In genomic region chr1:4176841-4177240, GRCh38 we compare ENCODE assay signal across 19 cellular contexts.
DNase-seq lines count a peak whose midpoint lies in the region; ATAC-seq and TF ChIP-seq lines count a peak whose summit lies in the region.
"Had no signal": no experiment of that assay in that cellular context is flagged by ENCODE, and none has a peak within 500 bp of the region (broad histone marks: within the 10 kb centered on the region; RNA-seq: fewer than 3 reads in every experiment).

No MANE protein-coding gene starts in this region.

- no peaks in the 10 kb centered on the region for H3K36me3 Mint-ChIP-seq in activated CD4-positive, alpha-beta memory T cell treated with anti-CD3 and anti-CD28 coated beads, Interleukin-2, amount 10 ng/mL, durations not matched to agents 7 days and 5 days (ENCODE audit: low read depth)
- no peaks in the 10 kb centered on the region for H3K36me3 Mint-ChIP-seq in activated CD4-positive, alpha-beta memory T cell treated with anti-CD3 and anti-CD28 coated beads for 36 hours
- H3K36me3 Mint-ChIP-seq: CD4-positive, alpha-beta memory T cell had no signal

- POLR2A ChIA-PET in activated CD4-positive, alpha-beta memory T cell treated with anti-CD3 and anti-CD28 coated beads, Interleukin-2, amount 10 ng/mL, durations not matched to agents 7 days and 5 days (lab: Charles Lee): no interaction called here
- POLR2A ChIA-PET in activated CD4-positive, alpha-beta memory T cell treated with anti-CD3 and anti-CD28 coated beads for 36 hours (lab: Charles Lee): no interaction called here

- H3K79me2 ChIP-seq in DOHH2 (ENCODE audit: control insufficient read depth, low read length): no peaks in the 10 kb centered on the region

- H3K27ac Mint-ChIP-seq in activated CD4-positive, alpha-beta memory T cell treated with anti-CD3 and anti-CD28 coated beads, Interleukin-2, amount 10 ng/mL, durations not matched to agents 7 days and 5 days: no peak overlapping the region
- no peak overlapping the region for H3K27ac Mint-ChIP-seq in activated CD4-positive, alpha-beta memory T cell treated with anti-CD3 and anti-CD28 coated beads for 36 hours
- H3K27ac Mint-ChIP-seq: CD4-positive, alpha-beta memory T cell had no signal

- H3K4me1 Mint-ChIP-seq in activated CD4-positive, alpha-beta memory T cell treated with anti-CD3 and anti-CD28 coated beads, Interleukin-2, amount 10 ng/mL, durations not matched to agents 7 days and 5 days: peaks cover 2% of the 10 kb centered on the region
- H3K4me1 Mint-ChIP-seq in activated CD4-positive, alpha-beta memory T cell treated with anti-CD3 and anti-CD28 coated beads for 36 hours (ENCODE audit: low read depth): no peaks in the 10 kb centered on the region

- TF ChIP-seq CTCF in DOHH2 (IDR thresholded peaks at IDR 0.05; ENCODE audit: low read depth, low read length, poor library complexity, severe bottlenecking) (no peak), stomach (IDR thresholded peaks at IDR 0.05) (no peak), body of pancreas (IDR thresholded peaks at IDR 0.05) (no peak)

- H3K4me1 ChIP-seq in DOHH2 (ENCODE audit: control insufficient read depth, low read length) (peaks cover 43% of the 10 kb centered on the region), stomach (no peaks in the 10 kb centered on the region), body of pancreas (no peaks in the 10 kb centered on the region)
- H3K4me1 ChIP-seq: Peyer's patch had no signal

- H3K27me3 Mint-ChIP-seq in activated CD4-positive, alpha-beta memory T cell treated with anti-CD3 and anti-CD28 coated beads, Interleukin-2, amount 10 ng/mL, durations not matched to agents 7 days and 5 days: no peaks in the 10 kb centered on the region
- peaks cover 8% of the 10 kb centered on the region for H3K27me3 Mint-ChIP-seq in activated CD4-positive, alpha-beta memory T cell treated with anti-CD3 and anti-CD28 coated beads for 36 hours

- H3K27ac ChIP-seq in DOHH2 (ENCODE audit: low read depth, low read length) (no peak overlapping the region), stomach (no peak overlapping the region), body of pancreas (no peak overlapping the region)
- H3K27ac ChIP-seq: GM23248, HL-60, KMS-11, Peyer's patch had no signal

- H3K27me3 ChIP-seq in DOHH2 (ENCODE audit: control insufficient read depth, low read length): no peaks in the 10 kb centered on the region
- peaks cover 0 to 31% (median 4%) of the 10 kb centered on the region in 3 donors for H3K27me3 ChIP-seq in stomach
- peaks cover 0 to 4% of the 10 kb centered on the region in 2 donors for H3K27me3 ChIP-seq in body of pancreas
- H3K27me3 ChIP-seq: Peyer's patch had no signal

- no peaks in the 10 kb centered on the region for H3K36me3 ChIP-seq in DOHH2 (ENCODE audit: control insufficient read depth, low read length)
- no peaks in the 10 kb centered on the region for H3K36me3 ChIP-seq in stomach
- no peaks in the 10 kb centered on the region for H3K36me3 ChIP-seq in body of pancreas (replicated peaks in 1 of 2; ENCODE audit: insufficient read depth in 1 of 2, low read depth in 2 of 2)
- H3K36me3 ChIP-seq: Peyer's patch had no signal

- no peaks in the 10 kb centered on the region for H3K9me3 Mint-ChIP-seq in activated CD4-positive, alpha-beta memory T cell treated with anti-CD3 and anti-CD28 coated beads, Interleukin-2, amount 10 ng/mL, durations not matched to agents 7 days and 5 days
- no peaks in the 10 kb centered on the region for H3K9me3 Mint-ChIP-seq in activated CD4-positive, alpha-beta memory T cell treated with anti-CD3 and anti-CD28 coated beads for 36 hours
- H3K9me3 Mint-ChIP-seq: CD4-positive, alpha-beta memory T cell had no signal

- no peaks in the 10 kb centered on the region for H3F3A ChIP-seq in DOHH2 (ENCODE audit: control insufficient read depth, insufficient read depth)

- no peaks in the 10 kb centered on the region for H4K20me1 ChIP-seq in DOHH2 (ENCODE audit: control insufficient read depth, insufficient read depth, low read depth, low read length)

- no peaks in the 10 kb centered on the region for H3K9me2 ChIP-seq in DOHH2 (replicated peaks; ENCODE audit: control insufficient read depth, low read length)

- H3K4me2 ChIP-seq in DOHH2 (ENCODE audit: low read length): peak overlapping the region; percentile 4
- H3K4me2 ChIP-seq: KMS-11 had no signal

- ATAC-seq in body of pancreas: no peak

- CTCF ChIA-PET in activated CD4-positive, alpha-beta memory T cell treated with anti-CD3 and anti-CD28 coated beads, Interleukin-2, amount 10 ng/mL, durations not matched to agents 7 days and 5 days (lab: Charles Lee): no interaction called here
- CTCF ChIA-PET in activated CD4-positive, alpha-beta memory T cell treated with anti-CD3 and anti-CD28 coated beads for 36 hours (lab: Charles Lee): no interaction called here

- H3K4me3 ChIP-seq in DOHH2 (ENCODE audit: low read length) (0 out of 2 replicates have a peak overlapping the region, but pooled peaks have one; percentile 2), stomach (no peak overlapping the region), body of pancreas (no peak overlapping the region)
- H3K4me3 ChIP-seq: GM23248, Peyer's patch had no signal

- TF ChIP-seq POLR2A in stomach (IDR thresholded peaks at IDR 0.05): no peak
- no peak for TF ChIP-seq POLR2A in body of pancreas (IDR thresholded peaks at IDR 0.05)

- WGBS in stomach, 5 donors: 67 to 80% (median 75%) methylated on average over 3 of the region's 3 CpGs
- 64 to 78% methylated on average over 2 to 3 of the region's 3 CpGs for WGBS in body of pancreas, 2 donors

- H3K9me3 ChIP-seq in DOHH2 (ENCODE audit: control insufficient read depth, insufficient read depth, low read length) (no peaks in the 10 kb centered on the region), stomach (no peaks in the 10 kb centered on the region), body of pancreas (no peaks in the 10 kb centered on the region)
- H3K9me3 ChIP-seq: Peyer's patch had no signal

- H3K4me3 Mint-ChIP-seq in activated CD4-positive, alpha-beta memory T cell treated with anti-CD3 and anti-CD28 coated beads, Interleukin-2, amount 10 ng/mL, durations not matched to agents 7 days and 5 days: no peak overlapping the region
- H3K4me3 Mint-ChIP-seq in activated CD4-positive, alpha-beta memory T cell treated with anti-CD3 and anti-CD28 coated beads for 36 hours: no peak overlapping the region
- H3K4me3 Mint-ChIP-seq: CD4-positive, alpha-beta memory T cell had no signal

- DNase-seq in activated CD4-positive, alpha-beta memory T cell treated with anti-CD3 and anti-CD28 coated beads, Interleukin-2, amount 10 ng/mL, durations not matched to agents 7 days and 5 days: peak; percentile 6
- no peak for DNase-seq in activated CD4-positive, alpha-beta memory T cell treated with anti-CD3 and anti-CD28 coated beads for 36 hours
- DNase-seq in RPMI8226 (peak; percentile 77), islet precursor cell (peak; percentile 22), AG20443 (ENCODE audit: low spot score) (no peak), stomach (no peak), body of pancreas (no peak)
- DNase-seq: CD4-positive, alpha-beta memory T cell; DND-41; GF-D8; GM23248; NCI-H2081; NCI-H226; NCI-H69; Peyer's patch; SHP77 treated with DMSO at 0.1 percent for 48 hours had no signal

- intact Hi-C loops in activated CD4-positive, alpha-beta memory T cell treated with anti-CD3 and anti-CD28 coated beads for 36 hours (cut with micrococcal nuclease): no loop called here
- intact Hi-C loops in stomach (cut with DNase I; ENCODE audit: low total_unique reads): no loop called here
- intact Hi-C loops in body of pancreas (cut with DNase I): no loop called here

- TF ChIP-seq EP300 in stomach (IDR thresholded peaks at IDR 0.05): no peak

Comparison
In these comparisons a context has a peak if more than half of its experiments do, and no peak if none do; other contexts are left out.
1. DNase-seq: peak in activated CD4-positive, alpha-beta memory T cell treated with anti-CD3 and anti-CD28 coated beads, Interleukin-2, amount 10 ng/mL, durations not matched to agents 7 days and 5 days (single experiment), RPMI8226 (single experiment) and islet precursor cell (single experiment); none in activated CD4-positive, alpha-beta memory T cell treated with anti-CD3 and anti-CD28 coated beads for 36 hours (single experiment), AG20443 (single experiment), stomach (single experiment) and body of pancreas (0 of 4).